ENCODE assay signal across 10 cellular contexts in genomic region chr9:17905356-17906203, GRCh38.
A peak's percentile ranks its signal among the peaks of the same experiment; 100 is the strongest.
DNase-seq lines count a peak whose midpoint lies in the region; ATAC-seq and TF ChIP-seq lines count a peak whose summit lies in the region.
"Had no signal": no experiment of that assay in that cellular context is flagged by ENCODE, and none has a peak within 500 bp of the region (broad histone marks: within the 10 kb centered on the region; RNA-seq: fewer than 3 reads in every experiment).

No MANE protein-coding gene starts in this region.

- H3K4me2 ChIP-seq in smooth muscle cell, result peak overlapping the region; percentile 83

- H3K4me3 ChIP-seq in HUES48 (ENCODE audit: low read depth, low read length), result peak overlapping the region; percentile 62
- peak overlapping the region; percentile 62 to 78 for H3K4me3 ChIP-seq in ascending aorta
- H3K4me3 ChIP-seq in smooth muscle cell, result peak overlapping the region; percentile 44

- no peaks in the 10 kb centered on the region for H3K9me3 ChIP-seq in HUES48 (ENCODE audit: control insufficient read depth, insufficient read depth, low read length)
- no peaks in the 10 kb centered on the region for H3K9me3 ChIP-seq in ascending aorta
- H3K9me3 ChIP-seq in smooth muscle cell (replicated peaks; ENCODE audit: low read depth), result no peaks in the 10 kb centered on the region
- H3K9me3 ChIP-seq: Caco-2 had no signal

- H3K27me3 ChIP-seq in HUES48 (ENCODE audit: control insufficient read depth, insufficient read depth, low read length), result peaks cover 64% of the 10 kb centered on the region
- H3K27me3 ChIP-seq in ascending aorta, result no peaks in the 10 kb centered on the region
- peaks cover 80% of the 10 kb centered on the region for H3K27me3 ChIP-seq in smooth muscle cell (ENCODE audit: low read depth)

- no peaks in the 10 kb centered on the region for H3K79me2 ChIP-seq in smooth muscle cell (ENCODE audit: low read depth)

- DNase-seq in ascending aorta (ENCODE audit: low spot score in 2 of 2), result peak in 1 of 2 donors; percentile 66
- DNase-seq in left kidney (ENCODE audit: low read depth, low spot score), result peak; percentile 13
- no peak for DNase-seq in smooth muscle cell (lab: John Stamatoyannopoulos, UW; ENCODE audit: unreplicated experiment)
- DNase-seq in left lobe of liver (ENCODE audit: low spot score), result no peak
- DNase-seq in stimulated activated CD4-positive, alpha-beta T cell treated with anti-CD3 and anti-CD28 coated beads, Interleukin-4, amount 100 ng/mL, for 1 hour, result no peak
- DNase-seq: activated CD8-positive, alpha-beta memory T cell treated with anti-CD3 and anti-CD28 coated beads, Interleukin-2, amount 50 U/mL, for 4 hours; Caco-2; NCI-H187 had no signal

- no peak for TF ChIP-seq CTCF in ascending aorta (IDR thresholded peaks at IDR 0.05)
- no peak for TF ChIP-seq CTCF in smooth muscle cell (IDR thresholded peaks at IDR 0.05; ENCODE audit: borderline replicate concordance, insufficient read depth, poor library complexity, severe bottlenecking)

- intact Hi-C loops in ascending aorta (cut with DNase I), result loop anchor here (5.0 to 10.0 kb wide), 3 partner anchors 93 to 307 kb away; no protein-coding TSS in a partner anchor

- 21% methylated on average over 26 of the region's 26 CpGs for WGBS in smooth muscle cell (ENCODE audit: low lambda C conversion rate)

- H4K20me1 ChIP-seq in smooth muscle cell (ENCODE audit: low read depth), result no peaks in the 10 kb centered on the region

- no peak overlapping the region for H2AFZ ChIP-seq in smooth muscle cell (ENCODE audit: low read depth)

- H3F3A ChIP-seq in smooth muscle cell (ENCODE audit: low read depth), result no peaks in the 10 kb centered on the region

- no peak overlapping the region for H3K9ac ChIP-seq in HUES48 (ENCODE audit: low read depth, low read length)
- H3K9ac ChIP-seq in smooth muscle cell (ENCODE audit: low read depth), result no peak overlapping the region

- no peak for ATAC-seq in left lobe of liver
- no peak for ATAC-seq in HG03457 (IDR thresholded peaks at IDR 0.05; ENCODE audit: unreplicated experiment)

- no peaks in the 10 kb centered on the region for H3K36me3 ChIP-seq in HUES48 (ENCODE audit: control insufficient read depth, insufficient read depth, low read length)
- no peaks in the 10 kb centered on the region for H3K36me3 ChIP-seq in ascending aorta
- no peaks in the 10 kb centered on the region for H3K36me3 ChIP-seq in smooth muscle cell (ENCODE audit: low read depth)

- H3K27ac ChIP-seq in HUES48 (ENCODE audit: low read depth, low read length) (no peak overlapping the region), ascending aorta (peak overlapping the region; percentile 88 to 95), smooth muscle cell (ENCODE audit: low read depth) (no peak overlapping the region)

- H3K4me1 ChIP-seq in HUES48 (ENCODE audit: control insufficient read depth, insufficient read depth, low read length), result 0 out of 2 replicates have a peak, but pooled peaks cover 5% of the 10 kb centered on the region
- peaks cover 4% of the 10 kb centered on the region in 2 donors for H3K4me1 ChIP-seq in ascending aorta
- H3K4me1 ChIP-seq in smooth muscle cell (ENCODE audit: low read depth), result peaks cover 8% of the 10 kb centered on the region
- H3K4me1 ChIP-seq: Caco-2 had no signal

Comparison
In these comparisons a context has a peak if more than half of its experiments do, and no peak if none do; other contexts are left out.
1. H3K27ac ChIP-seq: peak in ascending aorta (2 of 2); none in HUES48 (single experiment) and smooth muscle cell (single experiment).
2. Peak in every context shown above with its lines, with median percentiles within 50 percentile points of each other: H3K4me3 ChIP-seq.